1 cellular context compared by ENCODE assay signal in genomic region chr20:34516038-34516873, GRCh38.
TF ChIP-seq lines count a peak whose summit lies in the region.

Gene DYNLRB1, plus strand, starts transcription at chr20:34516422. Its CDS starts 37 bp downstream, at chr20:34516459.

TF ChIP-seq in HepG2, 621 proteins besides CTCF, POLR2A, EP300 and RAD21 (continued from another document and continues in another):
- TF ChIP-seq, protein P1, sequence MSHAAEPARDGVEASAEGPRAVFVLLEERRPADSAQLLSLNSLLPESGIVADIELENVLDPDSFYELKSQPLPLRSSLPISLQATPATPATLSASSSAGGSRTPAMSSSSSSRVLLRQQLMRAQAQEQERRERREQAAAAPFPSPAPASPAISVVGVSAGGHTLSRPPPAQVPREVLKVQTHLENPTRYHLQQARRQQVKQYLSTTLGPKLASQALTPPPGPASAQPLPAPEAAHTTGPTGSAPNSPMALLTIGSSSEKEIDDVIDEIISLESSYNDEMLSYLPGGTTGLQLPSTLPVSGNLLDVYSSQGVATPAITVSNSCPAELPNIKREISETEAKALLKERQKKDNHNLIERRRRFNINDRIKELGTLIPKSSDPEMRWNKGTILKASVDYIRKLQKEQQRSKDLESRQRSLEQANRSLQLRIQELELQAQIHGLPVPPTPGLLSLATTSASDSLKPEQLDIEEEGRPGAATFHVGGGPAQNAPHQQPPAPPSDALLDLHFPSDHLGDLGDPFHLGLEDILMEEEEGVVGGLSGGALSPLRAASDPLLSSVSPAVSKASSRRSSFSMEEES (CRISPR knock-in tag; IDR thresholded peaks at IDR 0.05): peak; percentile 77; the same call in 1 of the 2 replicates
- peak; percentile 38; the same call in 1 of the 2 replicates for TF ChIP-seq MTA3 (CRISPR knock-in tag; IDR thresholded peaks at IDR 0.05)
- TF ChIP-seq NONO (IDR thresholded peaks at IDR 0.05): no peak
- TF ChIP-seq NONO (CRISPR knock-in tag; conservative IDR thresholded peaks at IDR 0.05): peak; percentile 78
- TF ChIP-seq GPN1 (CRISPR knock-in tag; IDR thresholded peaks at IDR 0.05; ENCODE audit: borderline replicate concordance): peak; percentile 59; the same call in 1 of the 2 replicates
- no peak for TF ChIP-seq ZNF737 (CRISPR knock-in tag; IDR thresholded peaks at IDR 0.05; ENCODE audit: borderline replicate concordance)
- no peak for TF ChIP-seq ZNF841 (CRISPR knock-in tag; IDR thresholded peaks at IDR 0.05; ENCODE audit: borderline replicate concordance)
- TF ChIP-seq ELF1 (CRISPR knock-in tag; IDR thresholded peaks at IDR 0.05): peak; percentile 93
- TF ChIP-seq ZNF124 (CRISPR knock-in tag; IDR thresholded peaks at IDR 0.05): peak; percentile 95
- peak; percentile 88 for TF ChIP-seq CBFB (CRISPR knock-in tag; IDR thresholded peaks at IDR 0.05)
- TF ChIP-seq FIP1L1 (IDR thresholded peaks at IDR 0.05; ENCODE audit: borderline replicate concordance, insufficient read depth, low read depth, low read length): peak; percentile 76
- 0 out of 2 replicates have a peak, but pooled peaks have one; percentile 22 for TF ChIP-seq CREBL2 (CRISPR knock-in tag; IDR thresholded peaks at IDR 0.05; ENCODE audit: borderline replicate concordance)
- peak; percentile 65 for TF ChIP-seq ZNF12 (CRISPR knock-in tag; IDR thresholded peaks at IDR 0.05)
- no peak for TF ChIP-seq SMARCE1 (IDR thresholded peaks at IDR 0.05; ENCODE audit: borderline replicate concordance)
- TF ChIP-seq ZNF33B (CRISPR knock-in tag; IDR thresholded peaks at IDR 0.05): peak; percentile 96; the same call in 1 of the 2 replicates
- TF ChIP-seq, protein P2, sequence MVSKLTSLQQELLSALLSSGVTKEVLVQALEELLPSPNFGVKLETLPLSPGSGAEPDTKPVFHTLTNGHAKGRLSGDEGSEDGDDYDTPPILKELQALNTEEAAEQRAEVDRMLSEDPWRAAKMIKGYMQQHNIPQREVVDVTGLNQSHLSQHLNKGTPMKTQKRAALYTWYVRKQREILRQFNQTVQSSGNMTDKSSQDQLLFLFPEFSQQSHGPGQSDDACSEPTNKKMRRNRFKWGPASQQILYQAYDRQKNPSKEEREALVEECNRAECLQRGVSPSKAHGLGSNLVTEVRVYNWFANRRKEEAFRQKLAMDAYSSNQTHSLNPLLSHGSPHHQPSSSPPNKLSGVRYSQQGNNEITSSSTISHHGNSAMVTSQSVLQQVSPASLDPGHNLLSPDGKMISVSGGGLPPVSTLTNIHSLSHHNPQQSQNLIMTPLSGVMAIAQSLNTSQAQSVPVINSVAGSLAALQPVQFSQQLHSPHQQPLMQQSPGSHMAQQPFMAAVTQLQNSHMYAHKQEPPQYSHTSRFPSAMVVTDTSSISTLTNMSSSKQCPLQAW (CRISPR knock-in tag; IDR thresholded peaks at IDR 0.05): peak; percentile 81
- no peak for TF ChIP-seq NFIC (IDR thresholded peaks at IDR 0.05; ENCODE audit: low read length)
- no peak for TF ChIP-seq REL (CRISPR knock-in tag; conservative IDR thresholded peaks at IDR 0.05)
- no peak for TF ChIP-seq HCFC1 (IDR thresholded peaks at IDR 0.05; ENCODE audit: low read depth, low read length)
- TF ChIP-seq, protein P3, sequence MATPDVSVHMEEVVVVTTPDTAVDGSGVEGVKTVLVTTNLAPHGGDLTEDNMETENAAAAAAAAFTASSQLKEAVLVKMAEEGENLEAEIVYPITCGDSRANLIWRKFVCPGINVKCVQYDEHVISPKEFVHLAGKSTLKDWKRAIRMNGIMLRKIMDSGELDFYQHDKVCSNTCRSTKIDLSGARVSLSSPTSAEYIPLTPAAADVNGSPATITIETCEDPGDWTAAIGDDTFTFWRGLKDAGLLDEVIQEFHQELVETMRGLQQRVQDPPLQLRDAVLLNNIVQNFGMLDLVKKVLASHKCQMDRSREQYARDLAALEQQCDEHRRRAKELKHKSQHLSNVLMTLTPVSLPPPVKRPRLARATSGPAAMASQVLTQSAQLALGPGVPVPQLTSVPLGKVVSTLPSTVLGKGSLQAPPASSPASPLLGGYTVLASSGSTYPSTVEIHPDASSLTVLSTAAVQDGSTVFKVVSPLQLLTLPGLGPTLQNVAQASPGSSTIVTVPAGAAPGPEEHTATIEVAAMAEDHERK (CRISPR knock-in tag; IDR thresholded peaks at IDR 0.05; ENCODE audit: low read depth): 0 out of 2 replicates have a peak, but pooled peaks have one; percentile 25
- TF ChIP-seq CSRNP1 (CRISPR knock-in tag; IDR thresholded peaks at IDR 0.05): peak; percentile 98
- TF ChIP-seq NR1H2 (CRISPR knock-in tag; IDR thresholded peaks at IDR 0.05; ENCODE audit: borderline replicate concordance, low read depth): peak; percentile 68; the same call in 1 of the 2 replicates
- TF ChIP-seq, protein P4, sequence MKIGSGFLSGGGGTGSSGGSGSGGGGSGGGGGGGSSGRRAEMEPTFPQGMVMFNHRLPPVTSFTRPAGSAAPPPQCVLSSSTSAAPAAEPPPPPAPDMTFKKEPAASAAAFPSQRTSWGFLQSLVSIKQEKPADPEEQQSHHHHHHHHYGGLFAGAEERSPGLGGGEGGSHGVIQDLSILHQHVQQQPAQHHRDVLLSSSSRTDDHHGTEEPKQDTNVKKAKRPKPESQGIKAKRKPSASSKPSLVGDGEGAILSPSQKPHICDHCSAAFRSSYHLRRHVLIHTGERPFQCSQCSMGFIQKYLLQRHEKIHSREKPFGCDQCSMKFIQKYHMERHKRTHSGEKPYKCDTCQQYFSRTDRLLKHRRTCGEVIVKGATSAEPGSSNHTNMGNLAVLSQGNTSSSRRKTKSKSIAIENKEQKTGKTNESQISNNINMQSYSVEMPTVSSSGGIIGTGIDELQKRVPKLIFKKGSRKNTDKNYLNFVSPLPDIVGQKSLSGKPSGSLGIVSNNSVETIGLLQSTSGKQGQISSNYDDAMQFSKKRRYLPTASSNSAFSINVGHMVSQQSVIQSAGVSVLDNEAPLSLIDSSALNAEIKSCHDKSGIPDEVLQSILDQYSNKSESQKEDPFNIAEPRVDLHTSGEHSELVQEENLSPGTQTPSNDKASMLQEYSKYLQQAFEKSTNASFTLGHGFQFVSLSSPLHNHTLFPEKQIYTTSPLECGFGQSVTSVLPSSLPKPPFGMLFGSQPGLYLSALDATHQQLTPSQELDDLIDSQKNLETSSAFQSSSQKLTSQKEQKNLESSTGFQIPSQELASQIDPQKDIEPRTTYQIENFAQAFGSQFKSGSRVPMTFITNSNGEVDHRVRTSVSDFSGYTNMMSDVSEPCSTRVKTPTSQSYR (CRISPR knock-in tag; IDR thresholded peaks at IDR 0.05; ENCODE audit: borderline replicate concordance): peak; percentile 43; the same call in 1 of the 2 replicates
- peak; percentile 95 for TF ChIP-seq MXD4 (CRISPR knock-in tag; IDR thresholded peaks at IDR 0.05)
- TF ChIP-seq ZFP91 (CRISPR knock-in tag; IDR thresholded peaks at IDR 0.05; ENCODE audit: borderline replicate concordance): peak; percentile 93
- TF ChIP-seq PAXIP1 (CRISPR knock-in tag; conservative IDR thresholded peaks at IDR 0.05): peak; percentile 61
- TF ChIP-seq PRPF4 (IDR thresholded peaks at IDR 0.05; ENCODE audit: low read depth, low read length, poor library complexity, severe bottlenecking): no peak
- TF ChIP-seq TEAD2 (CRISPR knock-in tag; IDR thresholded peaks at IDR 0.05): peak; percentile 23; the same call in 1 of the 2 replicates
- TF ChIP-seq ZNF337 (CRISPR knock-in tag; IDR thresholded peaks at IDR 0.05; ENCODE audit: borderline replicate concordance, low read depth): peak; percentile 8; the same call in 1 of the 2 replicates
- peak; percentile 99 for TF ChIP-seq ASH2L (IDR thresholded peaks at IDR 0.05; ENCODE audit: insufficient read length, low read depth, low read length)
- TF ChIP-seq ZNF883 (CRISPR knock-in tag; IDR thresholded peaks at IDR 0.05; ENCODE audit: not compliant biosample characterization): peak; percentile 98
- TF ChIP-seq MLLT10 (CRISPR knock-in tag; IDR thresholded peaks at IDR 0.05): 0 out of 2 replicates have a peak, but pooled peaks have one; percentile 63
- TF ChIP-seq NR2C2 (CRISPR knock-in tag; IDR thresholded peaks at IDR 0.05; ENCODE audit: borderline replicate concordance): no peak; the same call in 1 of the 2 replicates
- TF ChIP-seq ZNF468 (CRISPR knock-in tag; IDR thresholded peaks at IDR 0.05): peak; percentile 25; the same call in 1 of the 2 replicates
- no peak for TF ChIP-seq FOSL1 (CRISPR knock-in tag; IDR thresholded peaks at IDR 0.05; ENCODE audit: borderline replicate concordance)
- peak; percentile 18; the same call in 1 of the 2 replicates for TF ChIP-seq ZNF232 (CRISPR knock-in tag; IDR thresholded peaks at IDR 0.05; ENCODE audit: borderline replicate concordance)
- TF ChIP-seq, protein P5, sequence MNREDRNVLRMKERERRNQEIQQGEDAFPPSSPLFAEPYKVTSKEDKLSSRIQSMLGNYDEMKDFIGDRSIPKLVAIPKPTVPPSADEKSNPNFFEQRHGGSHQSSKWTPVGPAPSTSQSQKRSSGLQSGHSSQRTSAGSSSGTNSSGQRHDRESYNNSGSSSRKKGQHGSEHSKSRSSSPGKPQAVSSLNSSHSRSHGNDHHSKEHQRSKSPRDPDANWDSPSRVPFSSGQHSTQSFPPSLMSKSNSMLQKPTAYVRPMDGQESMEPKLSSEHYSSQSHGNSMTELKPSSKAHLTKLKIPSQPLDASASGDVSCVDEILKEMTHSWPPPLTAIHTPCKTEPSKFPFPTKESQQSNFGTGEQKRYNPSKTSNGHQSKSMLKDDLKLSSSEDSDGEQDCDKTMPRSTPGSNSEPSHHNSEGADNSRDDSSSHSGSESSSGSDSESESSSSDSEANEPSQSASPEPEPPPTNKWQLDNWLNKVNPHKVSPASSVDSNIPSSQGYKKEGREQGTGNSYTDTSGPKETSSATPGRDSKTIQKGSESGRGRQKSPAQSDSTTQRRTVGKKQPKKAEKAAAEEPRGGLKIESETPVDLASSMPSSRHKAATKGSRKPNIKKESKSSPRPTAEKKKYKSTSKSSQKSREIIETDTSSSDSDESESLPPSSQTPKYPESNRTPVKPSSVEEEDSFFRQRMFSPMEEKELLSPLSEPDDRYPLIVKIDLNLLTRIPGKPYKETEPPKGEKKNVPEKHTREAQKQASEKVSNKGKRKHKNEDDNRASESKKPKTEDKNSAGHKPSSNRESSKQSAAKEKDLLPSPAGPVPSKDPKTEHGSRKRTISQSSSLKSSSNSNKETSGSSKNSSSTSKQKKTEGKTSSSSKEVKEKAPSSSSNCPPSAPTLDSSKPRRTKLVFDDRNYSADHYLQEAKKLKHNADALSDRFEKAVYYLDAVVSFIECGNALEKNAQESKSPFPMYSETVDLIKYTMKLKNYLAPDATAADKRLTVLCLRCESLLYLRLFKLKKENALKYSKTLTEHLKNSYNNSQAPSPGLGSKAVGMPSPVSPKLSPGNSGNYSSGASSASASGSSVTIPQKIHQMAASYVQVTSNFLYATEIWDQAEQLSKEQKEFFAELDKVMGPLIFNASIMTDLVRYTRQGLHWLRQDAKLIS (CRISPR knock-in tag; IDR thresholded peaks at IDR 0.05): no peak; the same call in 1 of the 2 replicates
- TF ChIP-seq CENPX (CRISPR knock-in tag; IDR thresholded peaks at IDR 0.05): no peak
- no peak for TF ChIP-seq ZNF562 (CRISPR knock-in tag; IDR thresholded peaks at IDR 0.05; ENCODE audit: borderline replicate concordance)
